8 cellular contexts compared by ENCODE assay signal in genomic region chr18:63162271-63163014, GRCh38.
DNase-seq lines count a peak whose midpoint lies in the region; ATAC-seq lines count a peak whose summit lies in the region.

No MANE protein-coding gene starts in this region.

- H3K36me3 ChIP-seq in mesodermal cell (ENCODE audit: control insufficient read depth, insufficient read depth, low read length), result no peaks in the 10 kb centered on the region

- H3K4me3 ChIP-seq in mesodermal cell (ENCODE audit: extremely low read depth, insufficient read depth, low read length, poor library complexity, severe bottlenecking), result no peak overlapping the region

- intact Hi-C loops in activated T-helper 1 cell treated with anti-CD3 and anti-CD28 coated beads, Interleukin-12 subunit alpha, Interleukin-12 subunit beta, Interleukin-2, Interleukin-4 antibody, amounts not matched to agents 30 ng/mL and 10 ng/mL and 1 ng/mL, durations not matched to agents 14 hours and 24 hours and 36 hours (cut with micrococcal nuclease), result loop anchor here (5.0 kb wide), 1 partner anchor 1235 kb away; no protein-coding TSS in a partner anchor

- peaks cover 25% of the 10 kb centered on the region for H3K4me1 ChIP-seq in mesodermal cell (ENCODE audit: control insufficient read depth, insufficient read depth, low read length, poor library complexity, severe bottlenecking)

- peak overlapping the region; percentile 83 for H3K4me3 Mint-ChIP-seq in activated T-helper 1 cell treated with anti-CD3 and anti-CD28 coated beads, Interleukin-12 subunit alpha, Interleukin-12 subunit beta, Interleukin-2, Interleukin-4 antibody, amounts not matched to agents 30 ng/mL and 10 ng/mL and 1 ng/mL, durations not matched to agents 14 hours and 24 hours and 36 hours

- no peaks in the 10 kb centered on the region for H3K27me3 Mint-ChIP-seq in activated T-helper 1 cell treated with anti-CD3 and anti-CD28 coated beads, Interleukin-12 subunit alpha, Interleukin-12 subunit beta, Interleukin-2, Interleukin-4 antibody, amounts not matched to agents 30 ng/mL and 10 ng/mL and 1 ng/mL, durations not matched to agents 14 hours and 24 hours and 36 hours (ENCODE audit: insufficient read depth)

- peak overlapping the region; percentile 81 for H3K27ac ChIP-seq in mesodermal cell (ENCODE audit: low read depth, low read length, severe bottlenecking)

- H3K36me3 Mint-ChIP-seq in activated T-helper 1 cell treated with anti-CD3 and anti-CD28 coated beads, Interleukin-12 subunit alpha, Interleukin-12 subunit beta, Interleukin-2, Interleukin-4 antibody, amounts not matched to agents 30 ng/mL and 10 ng/mL and 1 ng/mL, durations not matched to agents 14 hours and 24 hours and 36 hours (ENCODE audit: low read depth), result peaks cover 24% of the 10 kb centered on the region

- peak overlapping the region; percentile 99 for H3K27ac Mint-ChIP-seq in activated T-helper 1 cell treated with anti-CD3 and anti-CD28 coated beads, Interleukin-12 subunit alpha, Interleukin-12 subunit beta, Interleukin-2, Interleukin-4 antibody, amounts not matched to agents 30 ng/mL and 10 ng/mL and 1 ng/mL, durations not matched to agents 14 hours and 24 hours and 36 hours

- no peaks in the 10 kb centered on the region for H3K9me3 ChIP-seq in mesodermal cell (ENCODE audit: control insufficient read depth, low read length)

- WGBS in mesodermal cell (ENCODE audit: insufficient coverage in 2 of 2), 2 experiments, result 95 to 97% methylated on average over 6 of the region's 7 CpGs

- peak; percentile 47 for DNase-seq in stimulated activated CD4-positive, alpha-beta T cell treated with anti-CD3 and anti-CD28 coated beads, Interleukin-15, amount 100 ng/mL, for 24 hours
- DNase-seq in stimulated activated CD4-positive, alpha-beta T cell treated with anti-CD3 and anti-CD28 coated beads, Interleukin-2, amount 100 ng/mL, for 48 hours, result no peak
- DNase-seq in activated T-helper 1 cell treated with anti-CD3 and anti-CD28 coated beads, Interleukin-12 subunit alpha, Interleukin-12 subunit beta, Interleukin-2, Interleukin-4 antibody, amounts not matched to agents 30 ng/mL and 10 ng/mL and 1 ng/mL, durations not matched to agents 14 hours and 24 hours and 36 hours (ENCODE audit: low spot score), result no peak
- DNase-seq in NCI-H510A (lab: John Stamatoyannopoulos, UW) (no peak), kidney tubule cell (ENCODE audit: low spot score) (no peak)

- peaks cover 92% of the 10 kb centered on the region for H3K4me1 Mint-ChIP-seq in activated T-helper 1 cell treated with anti-CD3 and anti-CD28 coated beads, Interleukin-12 subunit alpha, Interleukin-12 subunit beta, Interleukin-2, Interleukin-4 antibody, amounts not matched to agents 30 ng/mL and 10 ng/mL and 1 ng/mL, durations not matched to agents 14 hours and 24 hours and 36 hours (ENCODE audit: low read depth)

- H3K9me3 Mint-ChIP-seq in activated T-helper 1 cell treated with anti-CD3 and anti-CD28 coated beads, Interleukin-12 subunit alpha, Interleukin-12 subunit beta, Interleukin-2, Interleukin-4 antibody, amounts not matched to agents 30 ng/mL and 10 ng/mL and 1 ng/mL, durations not matched to agents 14 hours and 24 hours and 36 hours, result no peaks in the 10 kb centered on the region

- ATAC-seq in HG03196 (IDR thresholded peaks at IDR 0.05; ENCODE audit: unreplicated experiment), result peak; percentile 23
- ATAC-seq in HG03039 (IDR thresholded peaks at IDR 0.05; ENCODE audit: unreplicated experiment), result no peak
